ENCODE assay signal across 24 cellular contexts in the genomic region with DNA sequence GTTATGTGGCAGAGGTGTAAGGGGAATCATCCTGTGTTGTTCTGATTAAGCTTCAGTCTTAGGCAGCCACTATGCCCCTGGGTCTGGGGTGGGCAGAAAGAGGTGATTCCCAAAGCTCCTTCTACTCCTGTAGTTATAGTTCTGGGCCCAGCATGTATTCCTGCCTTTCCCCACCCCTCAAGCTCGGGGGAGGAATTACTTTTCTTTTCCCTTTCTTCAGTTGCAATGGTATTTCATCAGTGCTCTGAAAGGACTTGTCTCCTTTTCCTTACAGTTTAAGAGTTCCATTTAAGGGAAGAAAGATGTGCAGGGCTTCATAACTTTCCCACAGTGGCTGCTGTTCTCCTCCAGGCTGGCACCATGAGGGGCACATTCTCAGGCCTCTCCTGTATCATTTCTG.
DNase-seq lines count a peak whose midpoint lies in the region; ATAC-seq and TF ChIP-seq lines count a peak whose summit lies in the region.
"Had no signal": no experiment of that assay in that cellular context is flagged by ENCODE, and none has a peak within 500 bp of the region (broad histone marks: within the 10 kb centered on the region; RNA-seq: fewer than 3 reads in every experiment).

No MANE protein-coding gene starts in this region.

- intact Hi-C loops in Right ventricle myocardium inferior (cut with DNase I) = no loop called here
- intact Hi-C loops in adrenal gland (cut with DNase I) = no loop called here

- DNase-seq in OCI-M1 (lab: John Stamatoyannopoulos, UW) = peak; percentile 8
- DNase-seq in astrocyte of the spinal cord (ENCODE audit: low read depth, low spot score) = peak; percentile 8
- DNase-seq in dedifferentiated amniotic fluid mesenchymal stem cell (ENCODE audit: extremely low spot score) = peak; percentile 82
- DNase-seq in fibroblast of villous mesenchyme (ENCODE audit: low read depth) = peak; percentile 8
- no peak for DNase-seq in cerebellar nuclear complex (lab: John Stamatoyannopoulos, UW)
- DNase-seq in Right ventricle myocardium inferior (ENCODE audit: missing footprints) = no peak
- no peak for DNase-seq in adrenal gland
- DNase-seq: 8988T; ACHN; AML-193; BE2C; CD4-positive, alpha-beta T cell; CD8-positive, alpha-beta memory T cell; DMS 273 treated with DMSO at 0.1 percent for 48 hours; DMS79; EL; GDM1; H9 had no signal

- H3K27me3 ChIP-seq in adrenal gland = peaks cover 7% of the 10 kb centered on the region
- H3K27me3 ChIP-seq: BE2C; BLaER1 treated with 17β-estradiol and CSF1 and Interleukin-3, amounts not matched to agents 10 nM and 100 nM had no signal

- H3K4me3 ChIP-seq in astrocyte of the spinal cord (ENCODE audit: low read depth, low read length) (no peak overlapping the region), fibroblast of villous mesenchyme (ENCODE audit: low read depth, low read length) (no peak overlapping the region), adrenal gland (no peak overlapping the region)
- H3K4me3 ChIP-seq: A549; BLaER1 treated with 17β-estradiol and CSF1 and Interleukin-3, amounts not matched to agents 10 nM and 100 nM; GM12878; GM23338 had no signal

- no peak for TF ChIP-seq POLR2A in adrenal gland (IDR thresholded peaks at IDR 0.05)

- H3K4me1 ChIP-seq in adrenal gland (replicated peaks in 1 of 2) = no peaks in the 10 kb centered on the region
- H3K4me1 ChIP-seq: A549; BE2C; BLaER1 treated with 17β-estradiol and CSF1 and Interleukin-3, amounts not matched to agents 10 nM and 100 nM had no signal

- ATAC-seq in HG02938 (IDR thresholded peaks at IDR 0.05; ENCODE audit: unreplicated experiment) = no peak
- ATAC-seq in Right ventricle myocardium inferior = no peak
- ATAC-seq: A549, GM12878, GM23338, HCT116 had no signal

- no peaks in the 10 kb centered on the region for H3K36me3 ChIP-seq in adrenal gland (replicated peaks in 1 of 2)
- H3K36me3 ChIP-seq: BE2C; BLaER1 treated with 17β-estradiol and CSF1 and Interleukin-3, amounts not matched to agents 10 nM and 100 nM had no signal

- no peak overlapping the region for H3K27ac ChIP-seq in adrenal gland
- H3K27ac ChIP-seq: A549; BLaER1 treated with 17β-estradiol and CSF1 and Interleukin-3, amounts not matched to agents 10 nM and 100 nM had no signal

- peaks cover 0 to 6% (median 0%) of the 10 kb centered on the region in 3 donors for H3K9me3 ChIP-seq in adrenal gland (replicated peaks in 1 of 3)
- H3K9me3 ChIP-seq: BE2C had no signal

- in situ Hi-C loops in astrocyte of the spinal cord (cut with HindIII; ENCODE audit: low sequenced_read_pairs) = no loop called here

- WGBS in adrenal gland, 4 donors = 40 to 81% (median 56%) methylated on average over 1 of the region's 1 CpG

- TF ChIP-seq CTCF in astrocyte of the spinal cord (IDR thresholded peaks at IDR 0.05; ENCODE audit: low read depth, low read length) (no peak), fibroblast of villous mesenchyme (IDR thresholded peaks at IDR 0.05; ENCODE audit: insufficient read depth, low read depth, low read length) (no peak), adrenal gland (IDR thresholded peaks at IDR 0.05) (no peak)

Comparison
In these comparisons a context has a peak if more than half of its experiments do, and no peak if none do; other contexts are left out.
1. DNase-seq: peak in OCI-M1 (single experiment), astrocyte of the spinal cord (single experiment), dedifferentiated amniotic fluid mesenchymal stem cell (single experiment) and fibroblast of villous mesenchyme (single experiment); none in cerebellar nuclear complex (0 of 2), Right ventricle myocardium inferior (single experiment) and adrenal gland (0 of 7).